In genomic region chr17:66560691-66561090, GRCh38 we compare ENCODE assay signal across 23 cellular contexts.
A peak's percentile ranks its signal among the peaks of the same experiment; 100 is the strongest.
DNase-seq lines count a peak whose midpoint lies in the region; ATAC-seq, FAIRE-seq and TF ChIP-seq lines count a peak whose summit lies in the region.
"Had no signal": no experiment of that assay in that cellular context is flagged by ENCODE, and none has a peak within 500 bp of the region (broad histone marks: within the 10 kb centered on the region; RNA-seq: fewer than 3 reads in every experiment).

No MANE protein-coding gene starts in this region.

- peaks cover 2% of the 10 kb centered on the region for H3K36me3 Mint-ChIP-seq in T-helper 17 cell (ENCODE audit: low read depth)

- CTCF ChIA-PET in HepG2 (lab: Yijun Ruan, JAX; ENCODE audit: low intra/inter-chr PET ratio, low total read pairs), result no interaction called here

- H3K4me3 Mint-ChIP-seq in T-helper 17 cell, result no peak overlapping the region
- H3K4me3 Mint-ChIP-seq: B cell had no signal

- TF ChIP-seq CTCF in HepG2 (CRISPR knock-in tag; IDR thresholded peaks at IDR 0.05), result no peak
- no peak for TF ChIP-seq CTCF in right lobe of liver (IDR thresholded peaks at IDR 0.05)

- no peaks in the 10 kb centered on the region for H3K79me2 ChIP-seq in HepG2 (ENCODE audit: insufficient read depth, low read length)

- TF ChIP-seq EP300 in HepG2 (IDR thresholded peaks at IDR 0.05; ENCODE audit: low read depth in 2 of 2, low read length in 2 of 2), result no peak
- no peak for TF ChIP-seq EP300 in HepG2 (CRISPR knock-in tag; IDR thresholded peaks at IDR 0.05; ENCODE audit: borderline replicate concordance)

- FAIRE-seq in HepG2 (lab: Jason Lieb, UNC), result no peak
- FAIRE-seq: D721Med, H54 had no signal

- H3K9me3 ChIP-seq in HepG2 (ENCODE audit: low read length), result no peaks in the 10 kb centered on the region
- no peaks in the 10 kb centered on the region for H3K9me3 ChIP-seq in right lobe of liver
- H3K9me3 ChIP-seq in T-helper 17 cell (ENCODE audit: control insufficient read depth, low read length, poor library complexity, severe bottlenecking), result no peaks in the 10 kb centered on the region
- H3K9me3 ChIP-seq: A549, SJCRH30 had no signal

- H3K4me1 Mint-ChIP-seq in T-helper 17 cell, result peaks cover 21% of the 10 kb centered on the region
- H3K4me1 Mint-ChIP-seq: B cell had no signal

- H2AFZ ChIP-seq in HepG2 (ENCODE audit: low read length), result no peak overlapping the region

- TF ChIP-seq POLR2A in HepG2 (IDR thresholded peaks at IDR 0.05; ENCODE audit: insufficient read depth in 1 of 2, low read depth in 2 of 2, low read length in 2 of 2) (no peak), right lobe of liver (IDR thresholded peaks at IDR 0.05) (no peak)

- intact Hi-C loops in HepG2 (cut with micrococcal nuclease; ENCODE audit: unreplicated experiment), result no loop called here
- intact Hi-C loops in right lobe of liver (cut with DNase I), result loop anchor here in 1 of 2 donors (10.0 kb wide), 1 partner anchor 296 kb away; no protein-coding TSS in a partner anchor

- H3K27me3 ChIP-seq in HepG2 (ENCODE audit: control insufficient read depth in 1 of 2, insufficient read depth in 2 of 2, low read length in 2 of 2), result no peaks in the 10 kb centered on the region
- H3K27me3 ChIP-seq in right lobe of liver, result no peaks in the 10 kb centered on the region
- H3K27me3 ChIP-seq: MG63, SJCRH30 had no signal

- TF ChIP-seq RAD21 in HepG2 (CRISPR knock-in tag; IDR thresholded peaks at IDR 0.05), result no peak

- H3K36me3 ChIP-seq in HepG2 (replicated peaks in 1 of 2; ENCODE audit: control insufficient read depth in 1 of 2, insufficient read depth in 2 of 2, low read length in 2 of 2), result peaks cover 0 to 1% of the 10 kb centered on the region in 2 experiments; a peak in 2 of 5 replicates
- no peaks in the 10 kb centered on the region for H3K36me3 ChIP-seq in right lobe of liver
- H3K36me3 ChIP-seq: SJCRH30 had no signal

- no peak overlapping the region for H3K4me2 ChIP-seq in HepG2 (ENCODE audit: low read depth, low read length)
- H3K4me2 ChIP-seq: A549 had no signal

- no peak overlapping the region for H3K9ac ChIP-seq in HepG2 (ENCODE audit: insufficient read depth, low read depth, low read length)

- in situ Hi-C loops in HepG2 (cut with HindIII; ENCODE audit: extremely low pct_ligation_motif_present, low pct_unique_long_range_greater_than_20kb), result no loop called here

- H3K4me1 ChIP-seq in HepG2 (ENCODE audit: insufficient read depth, low read length), result peaks cover 21% of the 10 kb centered on the region
- H3K4me1 ChIP-seq in right lobe of liver, result no peaks in the 10 kb centered on the region
- H3K4me1 ChIP-seq: SJCRH30 had no signal

- 92% methylated on average over 7 of the region's 7 CpGs for WGBS in HepG2 (ENCODE audit: low lambda C conversion rate)
- WGBS in right lobe of liver (ENCODE audit: insufficient coverage, low coverage, low lambda C conversion rate, missing lambda C conversion rate), result 86% methylated on average over 2 of the region's 7 CpGs

- H3K27ac ChIP-seq in HepG2 (ENCODE audit: extremely low read length, insufficient read depth, low read length), result no peak overlapping the region
- H3K27ac ChIP-seq in right lobe of liver, result no peak overlapping the region
- H3K27ac ChIP-seq: A549, C4-2B, HL-60, SJCRH30 had no signal

- BruUV-seq in HepG2 (replicated peaks; lab: Mats Ljungman, UMichigan), result no TSS peak

- ATAC-seq in HepG2 (no peak), right lobe of liver (no peak), T-helper 17 cell (no peak), GM19035 (IDR thresholded peaks at IDR 0.05; ENCODE audit: unreplicated experiment) (no peak)
- ATAC-seq: A549, PC-3, Right ventricle myocardium inferior had no signal

- no peaks in the 10 kb centered on the region for H4K20me1 ChIP-seq in HepG2 (ENCODE audit: insufficient read depth, low read length)

- H3K4me3 ChIP-seq in HepG2 (replicated peaks in 1 of 3; ENCODE audit: insufficient read depth in 1 of 3, low read depth in 2 of 3, low read length in 3 of 3), result no peak overlapping the region
- H3K4me3 ChIP-seq in right lobe of liver, result no peak overlapping the region
- H3K4me3 ChIP-seq: A549, MG63, SJCRH30 had no signal

- no peaks in the 10 kb centered on the region for H3K27me3 Mint-ChIP-seq in T-helper 17 cell
- H3K27me3 Mint-ChIP-seq: B cell had no signal

- H3K27ac Mint-ChIP-seq in T-helper 17 cell, result peak overlapping the region; percentile 37
- H3K27ac Mint-ChIP-seq: B cell had no signal

- POLR2A ChIA-PET in HepG2 (lab: Yijun Ruan, JAX), result no interaction called here

- DNase-seq in HepG2 (ENCODE audit: low spot score), result no peak
- no peak for DNase-seq in right lobe of liver
- DNase-seq in T-helper 17 cell, result no peak
- peak; percentile 24 for DNase-seq in mesenteric fat pad (ENCODE audit: low spot score)
- no peak for DNase-seq in NCI-H524 treated with DMSO at 0.1 percent for 48 hours (lab: John Stamatoyannopoulos, UW)
- DNase-seq in D341Med (ENCODE audit: low spot score), result no peak
- DNase-seq: KG1; MG63; NCI-H2029; NCI-H446; NCI-H526; NCI-H82; NK-92 treated with Interleukin-12 subunit alpha and Interleukin-12 subunit beta, amount 100 ng/mL, for 24 hours; PC-3; SJCRH30 had no signal

TF ChIP-seq in HepG2, 621 proteins besides CTCF, POLR2A, EP300 and RAD21:
- no peak for TF ChIP-seq KLF6 (CRISPR knock-in tag; IDR thresholded peaks at IDR 0.05)
- TF ChIP-seq ZHX1 (CRISPR knock-in tag; IDR thresholded peaks at IDR 0.05; ENCODE audit: low read depth), result no peak
- peak; percentile 98 for TF ChIP-seq ZNF317 (CRISPR knock-in tag; IDR thresholded peaks at IDR 0.05)
- TF ChIP-seq ZNF296 (CRISPR knock-in tag; conservative IDR thresholded peaks at IDR 0.05), result no peak
TF ChIP-seq in HepG2: peak in this region for 1.
